ENCODE assay signal across 8 cellular contexts in the genomic region with DNA sequence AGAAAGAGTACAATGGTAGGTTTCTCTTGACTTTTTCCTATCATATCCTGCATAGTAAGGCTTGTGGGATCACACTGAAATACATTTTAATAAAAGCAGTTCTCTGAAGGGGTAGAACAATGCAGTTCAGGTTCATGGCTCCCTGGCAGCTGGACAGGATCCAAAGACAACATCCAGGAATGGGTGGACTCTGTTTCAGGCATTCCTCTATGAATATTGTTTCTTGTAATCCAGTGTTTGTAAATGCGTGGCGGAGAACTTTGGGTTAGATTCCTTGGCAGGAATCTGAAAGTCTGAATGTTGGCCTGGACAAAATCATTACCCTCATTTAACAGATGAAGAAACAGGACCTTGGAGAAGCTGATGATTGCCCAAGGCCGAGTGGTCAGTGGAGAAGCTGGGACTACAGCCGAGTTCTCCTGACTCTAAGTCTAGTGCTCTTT. TPM values are rescaled to one million over a fixed set of nuclear protein-coding genes. Genes with fewer than 3 reads are reported as not detected.
DNase-seq lines count a peak whose midpoint lies in the region; ATAC-seq and TF ChIP-seq lines count a peak whose summit lies in the region.

No MANE protein-coding gene starts in this region.

- H3K9me3 ChIP-seq in body of pancreas: no peaks in the 10 kb centered on the region

- 6 to 10% methylated on average over 4 of the region's 4 CpGs for WGBS in body of pancreas, 2 donors

- H3K4me3 ChIP-seq in body of pancreas: no peak overlapping the region

- ATAC-seq in body of pancreas: peak; percentile 61
- ATAC-seq in left colon: peak; percentile 83

- H3K27ac Mint-ChIP-seq in type B pancreatic cell: peak overlapping the region; percentile 41
- no peak overlapping the region for H3K27ac Mint-ChIP-seq in endothelial cell (ENCODE audit: unreplicated experiment)
- no peak overlapping the region for H3K27ac Mint-ChIP-seq in activated T-cell treated with anti-CD3 and anti-CD28 coated beads, Interleukin-2, amount 50 U/mL, for 24 hours

- intact Hi-C loops in body of pancreas (cut with DNase I) (no loop called here), left colon (cut with DNase I, micrococcal nuclease) (no loop called here)

- H3K4me1 Mint-ChIP-seq in type B pancreatic cell (ENCODE audit: unreplicated experiment): peaks cover 35% of the 10 kb centered on the region
- H3K4me1 Mint-ChIP-seq in endothelial cell (ENCODE audit: unreplicated experiment): peaks cover 20% of the 10 kb centered on the region
- peaks cover 27% of the 10 kb centered on the region for H3K4me1 Mint-ChIP-seq in activated T-cell treated with anti-CD3 and anti-CD28 coated beads, Interleukin-2, amount 50 U/mL, for 24 hours (ENCODE audit: low read depth)

- H3K36me3 ChIP-seq in body of pancreas (replicated peaks in 1 of 2; ENCODE audit: insufficient read depth in 1 of 2, low read depth in 2 of 2): no peaks in the 10 kb centered on the region

- no peak for TF ChIP-seq POLR2A in body of pancreas (IDR thresholded peaks at IDR 0.05)

- peaks cover 54% of the 10 kb centered on the region for H3K4me1 ChIP-seq in body of pancreas

- peak overlapping the region; percentile 6 to 76 (median 60) for H3K27ac ChIP-seq in body of pancreas

- DNase-seq in NCI-H2081 (lab: John Stamatoyannopoulos, UW): peak; percentile 41 to 42
- no peak for DNase-seq in NCI-H2081 treated with DMSO at 0.1 percent for 48 hours (lab: John Stamatoyannopoulos, UW)
- peak; percentile 57 to 70 (median 68) for DNase-seq in body of pancreas
- DNase-seq in left colon: peak; percentile 58 to 63
- no peak for DNase-seq in type B pancreatic cell (ENCODE audit: extremely low spot score, unreplicated experiment)
- DNase-seq in stimulated activated naive CD4-positive, alpha-beta T cell treated with Interleukin-2 at 50 U/mL for 16 hours (lab: John Stamatoyannopoulos, UW): no peak
- no peak for DNase-seq in endothelial cell (ENCODE audit: low spot score)
- DNase-seq in activated T-cell treated with anti-CD3 and anti-CD28 coated beads, Interleukin-2, amount 50 U/mL, for 24 hours: no peak

- TF ChIP-seq CTCF in body of pancreas (IDR thresholded peaks at IDR 0.05): no peak
- no peak for TF ChIP-seq CTCF in type B pancreatic cell (conservative IDR thresholded peaks at IDR 0.05)
- no peak for TF ChIP-seq CTCF in endothelial cell (IDR thresholded peaks at IDR 0.05; ENCODE audit: unreplicated experiment)

- no peaks in the 10 kb centered on the region for H3K9me3 Mint-ChIP-seq in type B pancreatic cell
- no peaks in the 10 kb centered on the region for H3K9me3 Mint-ChIP-seq in endothelial cell (ENCODE audit: unreplicated experiment)
- no peaks in the 10 kb centered on the region for H3K9me3 Mint-ChIP-seq in activated T-cell treated with anti-CD3 and anti-CD28 coated beads, Interleukin-2, amount 50 U/mL, for 24 hours

- peak overlapping the region; percentile 21 for H3K4me3 Mint-ChIP-seq in type B pancreatic cell
- H3K4me3 Mint-ChIP-seq in endothelial cell (ENCODE audit: unreplicated experiment): no peak overlapping the region
- no peak overlapping the region for H3K4me3 Mint-ChIP-seq in activated T-cell treated with anti-CD3 and anti-CD28 coated beads, Interleukin-2, amount 50 U/mL, for 24 hours

- H3K27me3 Mint-ChIP-seq in type B pancreatic cell: no peaks in the 10 kb centered on the region
- peaks cover 4% of the 10 kb centered on the region for H3K27me3 Mint-ChIP-seq in endothelial cell (ENCODE audit: unreplicated experiment)
- H3K27me3 Mint-ChIP-seq in activated T-cell treated with anti-CD3 and anti-CD28 coated beads, Interleukin-2, amount 50 U/mL, for 24 hours: no peaks in the 10 kb centered on the region

- no peaks in the 10 kb centered on the region for H3K27me3 ChIP-seq in body of pancreas

- H3K36me3 Mint-ChIP-seq in type B pancreatic cell: peaks cover 3% of the 10 kb centered on the region
- H3K36me3 Mint-ChIP-seq in endothelial cell (ENCODE audit: low read depth, unreplicated experiment): no peaks in the 10 kb centered on the region
- H3K36me3 Mint-ChIP-seq in activated T-cell treated with anti-CD3 and anti-CD28 coated beads, Interleukin-2, amount 50 U/mL, for 24 hours (ENCODE audit: low read depth): peaks cover 8% of the 10 kb centered on the region

RNA-seq across cellular contexts. Expression of a gene that starts 43.5 kb away (rescaled TPM):
- 100 to 1,000 TPM; 163 to 240 TPM for total RNA-seq in body of pancreas
- 100 to 1,000 TPM; 137 to 189 TPM for total RNA-seq in left colon
- 68.1 and 75.1 TPM in 2 replicates for total RNA-seq in type B pancreatic cell (ENCODE audit: low replicate concordance)
- total RNA-seq in endothelial cell (ENCODE audit: unreplicated experiment): 35.9 TPM

Comparison
In these comparisons a context has a peak if more than half of its experiments do, and no peak if none do; other contexts are left out.
1. DNase-seq: peak in NCI-H2081 (2 of 2), body of pancreas (4 of 4) and left colon (2 of 2); none in NCI-H2081 treated with DMSO at 0.1 percent for 48 hours (single experiment), type B pancreatic cell (single experiment), stimulated activated naive CD4-positive, alpha-beta T cell treated with Interleukin-2 at 50 U/mL for 16 hours (single experiment), endothelial cell (single experiment) and activated T-cell treated with anti-CD3 and anti-CD28 coated beads, Interleukin-2, amount 50 U/mL, for 24 hours (single experiment).